In genomic region chr5:172683696-172684464, GRCh38 we compare ENCODE assay signal across 10 cellular contexts. TPM values are rescaled to one million over a fixed set of nuclear protein-coding genes. Genes with fewer than 3 reads are reported as not detected.
DNase-seq lines count a peak whose midpoint lies in the region; TF ChIP-seq lines count a peak whose summit lies in the region.
"Had no signal": no experiment of that assay in that cellular context is flagged by ENCODE, and none has a peak within 500 bp of the region (broad histone marks: within the 10 kb centered on the region; RNA-seq: fewer than 3 reads in every experiment).

No MANE protein-coding gene starts in this region.

- H4K20me1 ChIP-seq in PC-9 (ENCODE audit: insufficient read depth) = no peaks in the 10 kb centered on the region

- peaks cover 32% of the 10 kb centered on the region for H3K4me1 ChIP-seq in PC-9 (replicated peaks; ENCODE audit: insufficient read depth)

- TF ChIP-seq CTCF in PC-9 (conservative IDR thresholded peaks at IDR 0.05) = no peak

- no peak overlapping the region for H3K27ac ChIP-seq in PC-9

- POLR2A ChIA-PET in PC-9 (lab: Charles Lee; ENCODE audit: unreplicated experiment) = no interaction called here

- no peak overlapping the region for H2AFZ ChIP-seq in PC-9

- H3K27me3 ChIP-seq in H7 (ENCODE audit: control insufficient read depth, insufficient read depth, low read length) (peaks cover 22% of the 10 kb centered on the region), PC-9 (ENCODE audit: insufficient read depth, low read depth) (no peaks in the 10 kb centered on the region)

- CTCF ChIA-PET in PC-9 (lab: Charles Lee) = no interaction called here

- intact Hi-C loops in PC-9 (cut with micrococcal nuclease; ENCODE audit: unreplicated experiment) = no loop called here

- peak; percentile 95 for DNase-seq in H7
- peak; percentile 62 for DNase-seq in activated T-cell treated with anti-CD3 and anti-CD28 coated beads for 48 hours (ENCODE audit: low read depth)
- DNase-seq in stimulated activated CD4-positive, alpha-beta T cell treated with anti-CD3 and anti-CD28 coated beads, Interleukin-4, amount 100 ng/mL, for 4 hours = peak; percentile 67 to 74
- DNase-seq in NCI-H2196 (lab: John Stamatoyannopoulos, UW; ENCODE audit: unreplicated experiment) = no peak
- DNase-seq in inferior parietal cortex (ENCODE audit: extremely low spot score) = no peak
- DNase-seq in GF-D8 (lab: John Stamatoyannopoulos, UW) = no peak
- no peak for DNase-seq in PC-9
- DNase-seq: hippocampal formation, NCI-H1092 treated with DMSO at 0.1 percent for 48 hours had no signal

- no TSS peak for BruUV-seq in PC-9 (replicated peaks; lab: Mats Ljungman, UMichigan)

- peak overlapping the region; percentile 46 for H3K4me3 ChIP-seq in H7 (ENCODE audit: insufficient read depth, low read depth, low read length)
- peak overlapping the region; percentile 20 for H3K4me3 ChIP-seq in iPS-11a (ENCODE audit: low read depth, low read length)
- H3K4me3 ChIP-seq in PC-9 = no peak overlapping the region

- H3K4me2 ChIP-seq in PC-9 = no peak overlapping the region

- H3K36me3 ChIP-seq in H7 (replicated peaks; ENCODE audit: control insufficient read depth, insufficient read depth, low read length) = no peaks in the 10 kb centered on the region
- H3K36me3 ChIP-seq in PC-9 (ENCODE audit: low read depth) = no peaks in the 10 kb centered on the region

- peaks cover 13% of the 10 kb centered on the region; the same call in 1 of the 2 replicates for H3F3A ChIP-seq in PC-9 (ENCODE audit: insufficient read depth, low read depth)

- H3K9me2 ChIP-seq in PC-9 (ENCODE audit: insufficient read depth) = no peaks in the 10 kb centered on the region

- no peaks in the 10 kb centered on the region for H3K9me3 ChIP-seq in PC-9 (ENCODE audit: insufficient read depth, low read depth)

- no peaks in the 10 kb centered on the region for H3K79me2 ChIP-seq in PC-9 (ENCODE audit: low read depth)

RNA-seq across cellular contexts. Expression of gene NEURL1B, which starts 42.8 kb away (rescaled TPM):
- 4.7 and 7.5 TPM in 2 replicates for total RNA-seq in H7 (2014; rRNA removed; shearing (Covaris generic))
- 14.3 and 20.4 TPM in 2 replicates for total RNA-seq in PC-9 (2021)

Comparison
In these comparisons a context has a peak if more than half of its experiments do, and no peak if none do; other contexts are left out.
1. DNase-seq: peak in H7 (single experiment), activated T-cell treated with anti-CD3 and anti-CD28 coated beads for 48 hours (single experiment) and stimulated activated CD4-positive, alpha-beta T cell treated with anti-CD3 and anti-CD28 coated beads, Interleukin-4, amount 100 ng/mL, for 4 hours (2 of 2); none in NCI-H2196 (single experiment), inferior parietal cortex (single experiment), GF-D8 (single experiment) and PC-9 (0 of 2).